Comparison of ENCODE assay signal across 15 cellular contexts in genomic region chr1:109993885-109994284, GRCh38. TPM values are rescaled to one million over a fixed set of nuclear protein-coding genes. Genes with fewer than 3 reads are reported as not detected.
DNase-seq lines count a peak whose midpoint lies in the region; ATAC-seq, FAIRE-seq and TF ChIP-seq lines count a peak whose summit lies in the region.
"Had no signal": no experiment of that assay in that cellular context is flagged by ENCODE, and none has a peak within 500 bp of the region (broad histone marks: within the 10 kb centered on the region; RNA-seq: fewer than 3 reads in every experiment).

No MANE protein-coding gene starts in this region.

- H3K9me3 ChIP-seq in SK-N-SH (no peaks in the 10 kb centered on the region), esophagus squamous epithelium (no peaks in the 10 kb centered on the region), psoas muscle (no peaks in the 10 kb centered on the region)
- H3K9me3 ChIP-seq: right lobe of liver, SJSA1 had no signal

- no peak for FAIRE-seq in GM12892 (lab: Jason Lieb, UNC)

- 86% methylated on average over 3 of the region's 3 CpGs for WGBS in SK-N-SH (ENCODE audit: low lambda C conversion rate)
- 24 to 28% methylated on average over 3 of the region's 3 CpGs for WGBS in esophagus squamous epithelium, 2 donors
- 57 to 79% (median 59%) methylated on average over 3 of the region's 3 CpGs for WGBS in psoas muscle, 3 donors

- no peak for TF ChIP-seq CTCF in SK-N-SH (IDR thresholded peaks at IDR 0.05)
- no peak for TF ChIP-seq CTCF in esophagus squamous epithelium (IDR thresholded peaks at IDR 0.05)
- no peak for TF ChIP-seq CTCF in psoas muscle (IDR thresholded peaks at IDR 0.05)

- ATAC-seq in psoas muscle = no peak
- ATAC-seq: GM23338; naive thymus-derived CD8-positive, alpha-beta T cell had no signal

- no peak overlapping the region for H2AFZ ChIP-seq in SK-N-SH (ENCODE audit: low read depth)
- H2AFZ ChIP-seq: GM23338 had no signal

- H3K27me3 ChIP-seq in SK-N-SH (ENCODE audit: insufficient read depth) (no peaks in the 10 kb centered on the region), esophagus squamous epithelium (no peaks in the 10 kb centered on the region), psoas muscle (ENCODE audit: insufficient read depth in 3 of 3, low read length in 2 of 3) (no peaks in the 10 kb centered on the region)
- H3K27me3 ChIP-seq: right lobe of liver, SJSA1 had no signal

- POLR2A ChIA-PET in SK-N-SH (lab: Yijun Ruan, JAX) = interaction anchor here (1.3 kb wide), 1 partner anchor 9 kb away, joined by 6 read pairs; the partner anchor contains the start of gene AHCYL1

- DNase-seq in SK-N-SH (no peak), esophagus squamous epithelium (lab: John Stamatoyannopoulos, UW) (no peak), psoas muscle (no peak), NOMO-1 (lab: John Stamatoyannopoulos, UW; ENCODE audit: unreplicated experiment in 2 of 2) (no peak), ACHN (no peak), GM12892 (ENCODE audit: insufficient read length) (no peak)
- no peak for DNase-seq in central memory CD4-positive, alpha-beta T cell
- DNase-seq: activated CD8-positive, alpha-beta memory T cell treated with anti-CD3 and anti-CD28 coated beads, Interleukin-2, amount 50 U/mL, for 48 hours; activated naive CD8-positive, alpha-beta T cell treated with anti-CD3 and anti-CD28 coated beads, Interleukin-2, amount 10 ng/mL, durations not matched to agents 7 days and 5 days; naive thymus-derived CD8-positive, alpha-beta T cell; NCI-H748 treated with DMSO at 0.1 percent for 48 hours; right lobe of liver had no signal

- H3K27ac ChIP-seq in SK-N-SH (ENCODE audit: low read depth in 2 of 2, low read length in 1 of 2) = no peak overlapping the region
- peak overlapping the region; percentile 5 to 69 (median 48) for H3K27ac ChIP-seq in esophagus squamous epithelium
- H3K27ac ChIP-seq in psoas muscle = peak overlapping the region; percentile 0
- H3K27ac ChIP-seq: right lobe of liver, SJSA1 had no signal

- in situ Hi-C loops in ACHN (cut with HindIII; ENCODE audit: low pct_ligation_motif_present, low pct_unique_long_range_greater_than_20kb, low sequenced_read_pairs) = loop anchor here (25.0 kb wide), 1 partner anchor 207 kb away; no protein-coding TSS in a partner anchor

- no peak overlapping the region for H3K4me2 ChIP-seq in SK-N-SH
- H3K4me2 ChIP-seq: GM23338 had no signal

- CTCF ChIA-PET in SK-N-SH (lab: Yijun Ruan, JAX) = interaction anchor here (0.6 to 2.7 kb wide), 7 partner anchors 10 to 462 kb away, joined by 4 to 13 read pairs (median 6); partner anchors contain the start of gene AHCYL1

- peaks cover 95% of the 10 kb centered on the region for H3K79me2 ChIP-seq in SK-N-SH (ENCODE audit: insufficient read depth)

- no peak for TF ChIP-seq POLR2A in esophagus squamous epithelium (IDR thresholded peaks at IDR 0.05)
- TF ChIP-seq POLR2A in GM12892 (IDR thresholded peaks at IDR 0.05; ENCODE audit: low read depth, low read length) = no peak

- H3K4me3 ChIP-seq in SK-N-SH (ENCODE audit: low read depth in 2 of 2, low read length in 1 of 2) (no peak overlapping the region), esophagus squamous epithelium (no peak overlapping the region), psoas muscle (no peak overlapping the region)
- H3K4me3 ChIP-seq: GM23338, right lobe of liver, SJSA1 had no signal

- H3K9ac ChIP-seq in SK-N-SH = no peak overlapping the region

- H3K9me2 ChIP-seq in SK-N-SH = no peaks in the 10 kb centered on the region

- peaks cover 3% of the 10 kb centered on the region for H3F3A ChIP-seq in SK-N-SH (replicated peaks; ENCODE audit: insufficient read depth)

- H4K20me1 ChIP-seq in SK-N-SH (ENCODE audit: insufficient read depth) = peaks cover 42% of the 10 kb centered on the region

- TF ChIP-seq RAD21 in Ishikawa (IDR thresholded peaks at IDR 0.05; ENCODE audit: low read depth) (no peak), SK-N-SH (IDR thresholded peaks at IDR 0.05; ENCODE audit: low read length) (no peak)

- H3K4me1 ChIP-seq in SK-N-SH (ENCODE audit: control insufficient read depth in 1 of 2, insufficient read depth in 2 of 2, low read depth in 1 of 2, low read length in 1 of 2) (peaks cover 4% of the 10 kb centered on the region in 2 experiments; a peak in 1 of 4 replicates), esophagus squamous epithelium (peaks cover 6 to 86% (median 40%) of the 10 kb centered on the region in 3 donors), psoas muscle (peaks cover 90% of the 10 kb centered on the region)

- intact Hi-C loops in esophagus squamous epithelium (cut with DNase I) (no loop called here), psoas muscle (cut with DNase I) (no loop called here)

- H3K36me3 ChIP-seq in SK-N-SH (replicated peaks in 1 of 2; ENCODE audit: control insufficient read depth in 1 of 2, insufficient read depth in 2 of 2, low read length in 1 of 2) (peaks cover 18 to 33% of the 10 kb centered on the region in 2 experiments), esophagus squamous epithelium (peaks cover 0 to 19% (median 0%) of the 10 kb centered on the region in 3 donors), psoas muscle (ENCODE audit: insufficient read depth in 1 of 2, low read depth in 1 of 2) (peaks cover 0 to 4% of the 10 kb centered on the region in 2 donors)
- H3K36me3 ChIP-seq: right lobe of liver had no signal

- TF ChIP-seq EP300 in Ishikawa (IDR thresholded peaks at IDR 0.05; ENCODE audit: borderline replicate concordance) = no peak
- TF ChIP-seq EP300 in SK-N-SH (IDR thresholded peaks at IDR 0.05; ENCODE audit: borderline replicate concordance in 1 of 2, low read depth in 1 of 2, low read length in 1 of 2) = no peak

TF ChIP-seq in Ishikawa, 13 proteins besides CTCF, POLR2A, EP300 and RAD21:
- no peak for TF ChIP-seq CEBPB (IDR thresholded peaks at IDR 0.05)
- peak; percentile 23; the same call in 1 of the 2 replicates for TF ChIP-seq NFIC (IDR thresholded peaks at IDR 0.05)

TF ChIP-seq in SK-N-SH, 30 proteins besides CTCF, POLR2A, EP300 and RAD21:
- TF ChIP-seq TAF1 (IDR thresholded peaks at IDR 0.05; ENCODE audit: borderline replicate concordance, low read depth, low read length) (no peak), RXRA (IDR thresholded peaks at IDR 0.05; ENCODE audit: borderline replicate concordance, low read depth) (no peak), IRF3 (IDR thresholded peaks at IDR 0.05; ENCODE audit: low read depth, low read length) (no peak), NFIC (IDR thresholded peaks at IDR 0.05; ENCODE audit: borderline replicate concordance) (peak; percentile 27; the same call in 1 of the 2 replicates)
TF ChIP-seq in SK-N-SH: peak in this region for 1.

RNA-seq across cellular contexts. Expression of gene AHCYL1, which starts 9.3 kb away (rescaled TPM):
- polyA plus RNA-seq in SK-N-SH (2012; rRNA removed) = 39.7 and 49.0 TPM in 2 replicates
- 46.8 and 49.0 TPM in 2 replicates for polyA plus RNA-seq in SK-N-SH (2012; cell fraction: cytosol; rRNA removed)
- polyA plus RNA-seq in SK-N-SH (2012; cell fraction: nucleus; rRNA removed) = 47.8 and 72.0 TPM in 2 replicates
- 10 to 100 TPM; 49.7 to 60.3 (median 53.0) TPM for total RNA-seq in esophagus squamous epithelium
- total RNA-seq in psoas muscle = 100 to 1,000 TPM in 1 of 4 donors, 10 to 100 TPM in 3; 60.2 to 128 (median 88.9) TPM
- polyA plus RNA-seq in psoas muscle = 10 to 100 TPM; 42.5 to 47.2 (median 46.2) TPM
- 45.0 TPM for polyA plus RNA-seq in GM12892 (2012; ENCODE audit: missing spikeins)

RNA-seq across cellular contexts. Expression of gene STRIP1, which starts 40.5 kb away (rescaled TPM):
- polyA plus RNA-seq in SK-N-SH (2012; rRNA removed) (34.6 and 46.3 TPM in 2 replicates), psoas muscle (10 to 100 TPM; 12.1 to 17.4 (median 13.5) TPM)
- 19.4 and 26.7 TPM in 2 replicates for polyA plus RNA-seq in SK-N-SH (2012; cell fraction: cytosol; rRNA removed)
- polyA plus RNA-seq in SK-N-SH (2012; cell fraction: nucleus; rRNA removed) = 103 and 120 TPM in 2 replicates
- total RNA-seq in esophagus squamous epithelium (10 to 100 TPM; 25.9 to 44.4 (median 34.8) TPM), psoas muscle (10 to 100 TPM; 16.1 to 23.1 (median 17.0) TPM)
- polyA plus RNA-seq in GM12892 (2012; ENCODE audit: missing spikeins) = 13.9 TPM

Comparison
In these comparisons a context has a peak if more than half of its experiments do, and no peak if none do; other contexts are left out.
1. H3K27ac ChIP-seq: peak in esophagus squamous epithelium (4 of 4) and psoas muscle (single experiment); none in SK-N-SH (0 of 2).